Comparison of ENCODE assay signal across 4 cellular contexts in the genomic region with DNA sequence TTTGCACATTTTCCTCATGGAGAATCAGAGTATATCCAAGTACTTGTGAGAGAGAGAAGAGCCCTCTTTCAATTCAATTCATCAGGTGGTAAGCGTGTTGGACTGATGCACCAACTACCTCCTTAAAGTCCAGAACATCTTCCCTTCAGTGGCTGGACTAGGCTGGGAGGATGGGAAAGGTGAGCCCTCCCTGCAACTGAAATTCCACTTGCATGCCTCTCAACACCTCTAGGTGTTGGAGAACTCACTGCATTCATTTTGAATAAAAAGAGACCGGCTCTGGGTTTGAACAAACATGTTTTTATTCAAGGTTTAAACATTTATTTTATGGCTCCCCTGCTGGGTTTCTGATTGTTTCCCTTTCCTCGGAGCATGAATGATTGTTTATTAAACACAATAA.
"Had no signal": no experiment of that assay in that cellular context is flagged by ENCODE, and none has a peak within 500 bp of the region (broad histone marks: within the 10 kb centered on the region; RNA-seq: fewer than 3 reads in every experiment).

No MANE protein-coding gene starts in this region.

- DNase-seq: H9, HCEC 1CT, IMR-90 had no signal

- H3K4me3 ChIP-seq: GM23338 had no signal

- ATAC-seq: GM23338 had no signal
